ENCODE assay signal across 13 cellular contexts in the genomic region with DNA sequence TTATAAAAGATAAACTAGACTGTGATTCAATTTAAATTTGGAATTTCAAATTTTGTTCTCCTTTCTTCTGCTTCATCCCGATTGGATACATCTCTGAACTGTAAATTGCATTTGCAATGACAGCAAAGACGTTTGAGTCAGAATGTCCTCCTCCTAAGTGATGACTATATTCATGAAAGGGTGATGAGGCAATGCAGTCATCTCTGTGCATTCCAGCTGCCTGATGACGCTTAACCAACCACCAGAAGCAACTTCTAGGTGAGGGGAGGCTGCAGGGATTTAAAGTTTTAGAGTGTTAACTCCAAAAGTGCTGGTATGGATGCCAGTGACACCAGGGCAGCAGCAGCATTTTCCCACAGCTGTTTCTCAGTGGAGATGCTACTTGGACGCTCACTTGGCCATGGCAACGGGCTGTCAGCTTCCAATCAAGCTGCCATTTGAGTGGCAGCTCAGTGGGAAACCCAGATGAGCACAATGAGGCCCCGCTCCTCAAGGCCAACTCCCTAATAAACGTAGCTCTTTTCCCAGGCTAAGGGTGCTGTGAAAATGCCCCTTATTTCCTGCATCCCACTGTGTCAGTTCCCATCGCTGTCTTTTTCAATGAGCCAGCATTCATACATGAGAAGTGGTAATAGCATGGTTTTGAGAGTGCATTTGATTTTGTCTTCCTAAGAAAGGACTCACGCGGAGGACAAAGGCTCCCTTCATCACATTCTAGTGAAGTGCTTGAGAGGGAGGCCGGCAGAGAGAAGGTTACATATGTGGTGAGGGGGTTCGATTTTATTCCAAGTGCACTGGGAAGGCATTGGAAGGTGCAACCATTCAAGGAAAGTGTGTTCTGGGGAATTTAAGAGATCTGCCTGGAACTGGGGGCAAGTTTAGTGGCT. TPM values are rescaled to one million over a fixed set of nuclear protein-coding genes. Genes with fewer than 3 reads are reported as not detected.
DNase-seq lines count a peak whose midpoint lies in the region; ATAC-seq, FAIRE-seq and TF ChIP-seq lines count a peak whose summit lies in the region.
"Had no signal": no experiment of that assay in that cellular context is flagged by ENCODE, and none has a peak within 500 bp of the region (broad histone marks: within the 10 kb centered on the region; RNA-seq: fewer than 3 reads in every experiment).

No MANE protein-coding gene starts in this region.

- TF ChIP-seq POLR2A in breast epithelium (IDR thresholded peaks at IDR 0.05), result no peak

- no peaks in the 10 kb centered on the region for H3K27me3 Mint-ChIP-seq in MCF 10A (ENCODE audit: insufficient read depth, unreplicated experiment)

- POLR2A ChIA-PET in MCF 10A (lab: Yijun Ruan, JAX), result no interaction called here

- no peak for ATAC-seq in GM21529 (IDR thresholded peaks at IDR 0.05; ENCODE audit: unreplicated experiment)
- ATAC-seq: gastroesophageal sphincter had no signal

- DNase-seq in MCF 10A (ENCODE audit: unreplicated experiment) (peak; percentile 25), breast epithelium (ENCODE audit: low spot score in 2 of 2) (no peak), amniotic epithelial cell (ENCODE audit: low read depth) (peak; percentile 86), globus pallidus (ENCODE audit: low spot score) (peak; percentile 60), substantia nigra (lab: John Stamatoyannopoulos, UW) (no peak), GM19239 (ENCODE audit: insufficient read length, low spot score) (no peak), NCI-H2029 (lab: John Stamatoyannopoulos, UW) (no peak)
- DNase-seq: activated T-cell treated with anti-CD3 and anti-CD28 coated beads, Interleukin-2, amount 50 U/mL, for 24 hours; NCI-H2081 treated with DMSO at 0.1 percent for 48 hours; tibial artery had no signal

- no peaks in the 10 kb centered on the region for H3K9me3 ChIP-seq in breast epithelium
- H3K9me3 ChIP-seq: gastroesophageal sphincter, right atrium auricular region, tibial artery had no signal

- CTCF ChIA-PET in MCF 10A (lab: Yijun Ruan, JAX), result interaction anchor here (0.5 to 1.6 kb wide), 2 partner anchors 16 to 114 kb away, joined by 3 to 8 read pairs; no protein-coding TSS in a partner anchor

- H3K36me3 Mint-ChIP-seq in MCF 10A (ENCODE audit: insufficient read depth, unreplicated experiment), result no peaks in the 10 kb centered on the region

- no peak overlapping the region for H3K27ac Mint-ChIP-seq in MCF 10A (ENCODE audit: low read depth, unreplicated experiment)
- H3K27ac Mint-ChIP-seq: activated T-cell treated with anti-CD3 and anti-CD28 coated beads, Interleukin-2, amount 50 U/mL, for 24 hours had no signal

- H3K4me1 Mint-ChIP-seq in MCF 10A (ENCODE audit: insufficient read depth, unreplicated experiment), result no peaks in the 10 kb centered on the region

- FAIRE-seq in GM19239 (lab: Jason Lieb, UNC), result no peak

- no peak for TF ChIP-seq CTCF in MCF 10A (IDR thresholded peaks at IDR 0.05; ENCODE audit: unreplicated experiment)
- TF ChIP-seq CTCF in breast epithelium (IDR thresholded peaks at IDR 0.05), result no peak

- no peak overlapping the region for H3K4me3 Mint-ChIP-seq in MCF 10A (ENCODE audit: unreplicated experiment)
- H3K4me3 Mint-ChIP-seq: activated T-cell treated with anti-CD3 and anti-CD28 coated beads, Interleukin-2, amount 50 U/mL, for 24 hours had no signal

- H3K27me3 ChIP-seq in breast epithelium, result peaks cover 0 to 4% of the 10 kb centered on the region in 2 donors
- H3K27me3 ChIP-seq: gastroesophageal sphincter, right atrium auricular region, tibial artery had no signal

- H3K27ac ChIP-seq in breast epithelium (no peak overlapping the region), substantia nigra (ENCODE audit: low read depth, low read length, poor library complexity, severe bottlenecking) (peak overlapping the region; percentile 72)
- H3K27ac ChIP-seq: gastroesophageal sphincter, right atrium auricular region, tibial artery had no signal

- H3K4me3 ChIP-seq in breast epithelium, result no peak overlapping the region
- H3K4me3 ChIP-seq: gastroesophageal sphincter, right atrium auricular region, tibial artery had no signal

- no peaks in the 10 kb centered on the region for H3K4me1 ChIP-seq in breast epithelium
- H3K4me1 ChIP-seq: gastroesophageal sphincter, right atrium auricular region, tibial artery had no signal

- H3K36me3 ChIP-seq in breast epithelium, result no peaks in the 10 kb centered on the region
- H3K36me3 ChIP-seq: gastroesophageal sphincter, right atrium auricular region, tibial artery had no signal

- no peaks in the 10 kb centered on the region for H3K9me3 Mint-ChIP-seq in MCF 10A (ENCODE audit: unreplicated experiment)
- H3K9me3 Mint-ChIP-seq: activated T-cell treated with anti-CD3 and anti-CD28 coated beads, Interleukin-2, amount 50 U/mL, for 24 hours had no signal

- intact Hi-C loops in MCF 10A (cut with micrococcal nuclease) (no loop called here), breast epithelium (cut with DNase I; ENCODE audit: low total_unique reads) (no loop called here)

- BruUV-seq in MCF 10A (replicated peaks; lab: Mats Ljungman, UMichigan), result no TSS peak

RNA-seq across cellular contexts. Expression of gene AMER2, which starts 45.2 kb away (rescaled TPM):
- total RNA-seq in MCF 10A (2022) (not detected in 2 replicates), breast epithelium (1 to 10 TPM in 1 of 3 donors, not detected in 2; 9.1 TPM)
- total RNA-seq: right atrium auricular region had no signal

Comparison
In these comparisons a context has a peak if more than half of its experiments do, and no peak if none do; other contexts are left out.
1. DNase-seq: peak in MCF 10A (single experiment), amniotic epithelial cell (single experiment) and globus pallidus (single experiment); none in breast epithelium (0 of 2), substantia nigra (0 of 49), GM19239 (single experiment) and NCI-H2029 (single experiment).